In the genomic region with DNA sequence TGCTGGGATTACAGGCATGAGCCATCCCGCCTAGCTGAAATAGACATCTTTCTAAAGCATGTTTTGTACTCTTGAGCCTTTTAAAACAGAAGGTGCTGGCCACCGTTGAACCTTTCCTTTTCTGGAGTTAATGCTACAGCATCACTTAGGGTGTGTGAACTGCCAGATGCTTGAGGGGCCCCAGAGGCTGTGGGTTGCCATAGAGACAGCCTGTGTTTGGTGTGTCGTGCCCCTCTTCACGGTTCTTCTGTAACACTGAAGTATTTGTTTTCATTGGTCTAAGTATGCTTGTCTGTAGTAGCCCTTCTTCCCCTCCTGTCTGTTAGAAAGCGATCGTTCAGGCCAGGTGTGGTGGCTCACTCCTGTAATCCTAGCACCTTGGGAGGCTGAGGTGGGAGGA, we compare ENCODE assay signal across 11 cellular contexts. TPM values are rescaled to one million over a fixed set of nuclear protein-coding genes. Genes with fewer than 3 reads are reported as not detected.
DNase-seq lines count a peak whose midpoint lies in the region; ATAC-seq and TF ChIP-seq lines count a peak whose summit lies in the region.
"Had no signal": no experiment of that assay in that cellular context is flagged by ENCODE, and none has a peak within 500 bp of the region (broad histone marks: within the 10 kb centered on the region; RNA-seq: fewer than 3 reads in every experiment).

No MANE protein-coding gene starts in this region.

- no peak for TF ChIP-seq POLR2A in thyroid gland (IDR thresholded peaks at IDR 0.05)

- H3K4me3 ChIP-seq in hepatocyte (no peak overlapping the region), thyroid gland (replicated peaks in 1 of 3) (no peak overlapping the region)

- H3K79me2 ChIP-seq in hepatocyte, result peaks cover 25% of the 10 kb centered on the region

- WGBS in hepatocyte (ENCODE audit: low lambda C conversion rate, missing lambda C conversion rate), result 72% methylated on average over 6 of the region's 6 CpGs
- WGBS in thyroid gland, 2 donors, result 24 to 39% methylated on average over 4 to 6 of the region's 6 CpGs

- CTCF ChIA-PET in activated CD4-positive, alpha-beta memory T cell treated with anti-CD3 and anti-CD28 coated beads, Interleukin-2, amount 10 ng/mL, durations not matched to agents 7 days and 5 days (lab: Charles Lee), result interaction anchor here (0.9 to 1.6 kb wide), 4 partner anchors 10 to 62 kb away, joined by 4 to 7 read pairs (median 5); no protein-coding TSS in a partner anchor
- CTCF ChIA-PET in activated CD4-positive, alpha-beta memory T cell treated with anti-CD3 and anti-CD28 coated beads for 36 hours (lab: Charles Lee), result no interaction called here
- CTCF ChIA-PET in WTC11 (lab: Charles Lee), result interaction anchor here (1.2 to 1.9 kb wide), 2 partner anchors 9 to 15 kb away, joined by 3 to 6 read pairs; no protein-coding TSS in a partner anchor

- H3K36me3 ChIP-seq in hepatocyte (replicated peaks; ENCODE audit: insufficient read depth, low read depth), result no peaks in the 10 kb centered on the region
- peaks cover 26 to 27% of the 10 kb centered on the region in 2 donors for H3K36me3 ChIP-seq in thyroid gland

- peak overlapping the region; percentile 72 for H3K27ac Mint-ChIP-seq in activated CD4-positive, alpha-beta memory T cell treated with anti-CD3 and anti-CD28 coated beads, Interleukin-2, amount 10 ng/mL, durations not matched to agents 7 days and 5 days
- H3K27ac Mint-ChIP-seq in activated CD4-positive, alpha-beta memory T cell treated with anti-CD3 and anti-CD28 coated beads for 36 hours, result no peak overlapping the region
- H3K27ac Mint-ChIP-seq in WTC11, result no peak overlapping the region
- H3K27ac Mint-ChIP-seq: activated naive CD4-positive, alpha-beta T cell treated with anti-CD3 and anti-CD28 coated beads, Interleukin-2, amount 50 U/mL, for 24 hours; memory B cell had no signal

- no peaks in the 10 kb centered on the region for H3K9me3 Mint-ChIP-seq in activated CD4-positive, alpha-beta memory T cell treated with anti-CD3 and anti-CD28 coated beads, Interleukin-2, amount 10 ng/mL, durations not matched to agents 7 days and 5 days
- no peaks in the 10 kb centered on the region for H3K9me3 Mint-ChIP-seq in activated CD4-positive, alpha-beta memory T cell treated with anti-CD3 and anti-CD28 coated beads for 36 hours
- no peaks in the 10 kb centered on the region for H3K9me3 Mint-ChIP-seq in WTC11
- H3K9me3 Mint-ChIP-seq: activated naive CD4-positive, alpha-beta T cell treated with anti-CD3 and anti-CD28 coated beads, Interleukin-2, amount 50 U/mL, for 24 hours; memory B cell had no signal

- H3K9me3 ChIP-seq in hepatocyte (ENCODE audit: low read depth), result no peaks in the 10 kb centered on the region
- H3K9me3 ChIP-seq in thyroid gland, result no peaks in the 10 kb centered on the region

- ATAC-seq in WTC11 (no peak), GM19324 (IDR thresholded peaks at IDR 0.05; ENCODE audit: low FRiP score, unreplicated experiment) (no peak), GM19351 (IDR thresholded peaks at IDR 0.05; ENCODE audit: unreplicated experiment) (no peak)

- H4K20me1 ChIP-seq in hepatocyte (ENCODE audit: insufficient read depth, poor library complexity, severe bottlenecking), result no peaks in the 10 kb centered on the region

- intact Hi-C loops in activated CD4-positive, alpha-beta memory T cell treated with anti-CD3 and anti-CD28 coated beads for 36 hours (cut with micrococcal nuclease), result no loop called here
- intact Hi-C loops in thyroid gland (cut with DNase I), result no loop called here

- no peaks in the 10 kb centered on the region for H3K27me3 Mint-ChIP-seq in activated CD4-positive, alpha-beta memory T cell treated with anti-CD3 and anti-CD28 coated beads, Interleukin-2, amount 10 ng/mL, durations not matched to agents 7 days and 5 days
- H3K27me3 Mint-ChIP-seq in activated CD4-positive, alpha-beta memory T cell treated with anti-CD3 and anti-CD28 coated beads for 36 hours, result no peaks in the 10 kb centered on the region
- no peaks in the 10 kb centered on the region for H3K27me3 Mint-ChIP-seq in WTC11 (ENCODE audit: low read depth)
- H3K27me3 Mint-ChIP-seq: activated naive CD4-positive, alpha-beta T cell treated with anti-CD3 and anti-CD28 coated beads, Interleukin-2, amount 50 U/mL, for 24 hours; memory B cell had no signal

- no peak overlapping the region for H3K4me3 Mint-ChIP-seq in activated CD4-positive, alpha-beta memory T cell treated with anti-CD3 and anti-CD28 coated beads, Interleukin-2, amount 10 ng/mL, durations not matched to agents 7 days and 5 days
- H3K4me3 Mint-ChIP-seq in activated CD4-positive, alpha-beta memory T cell treated with anti-CD3 and anti-CD28 coated beads for 36 hours, result no peak overlapping the region
- no peak overlapping the region for H3K4me3 Mint-ChIP-seq in WTC11
- H3K4me3 Mint-ChIP-seq: activated naive CD4-positive, alpha-beta T cell treated with anti-CD3 and anti-CD28 coated beads, Interleukin-2, amount 50 U/mL, for 24 hours; memory B cell had no signal

- no peaks in the 10 kb centered on the region for H3K9me2 ChIP-seq in hepatocyte (replicated peaks; ENCODE audit: insufficient read depth)

- no peak for TF ChIP-seq CTCF in hepatocyte (IDR thresholded peaks at IDR 0.05; ENCODE audit: poor library complexity)
- TF ChIP-seq CTCF in thyroid gland (IDR thresholded peaks at IDR 0.05), result no peak
- TF ChIP-seq CTCF in WTC11 (IDR thresholded peaks at IDR 0.05), result no peak

- H2AFZ ChIP-seq in hepatocyte, result no peak overlapping the region

- H3K4me1 Mint-ChIP-seq in activated CD4-positive, alpha-beta memory T cell treated with anti-CD3 and anti-CD28 coated beads, Interleukin-2, amount 10 ng/mL, durations not matched to agents 7 days and 5 days, result peaks cover 41% of the 10 kb centered on the region
- peaks cover 26% of the 10 kb centered on the region for H3K4me1 Mint-ChIP-seq in activated CD4-positive, alpha-beta memory T cell treated with anti-CD3 and anti-CD28 coated beads for 36 hours (ENCODE audit: low read depth)
- peaks cover 11% of the 10 kb centered on the region for H3K4me1 Mint-ChIP-seq in WTC11
- H3K4me1 Mint-ChIP-seq: memory B cell had no signal

- H3K36me3 Mint-ChIP-seq in activated CD4-positive, alpha-beta memory T cell treated with anti-CD3 and anti-CD28 coated beads, Interleukin-2, amount 10 ng/mL, durations not matched to agents 7 days and 5 days (ENCODE audit: low read depth), result peaks cover 85% of the 10 kb centered on the region
- H3K36me3 Mint-ChIP-seq in activated CD4-positive, alpha-beta memory T cell treated with anti-CD3 and anti-CD28 coated beads for 36 hours, result no peaks in the 10 kb centered on the region
- peaks cover 45% of the 10 kb centered on the region for H3K36me3 Mint-ChIP-seq in WTC11
- H3K36me3 Mint-ChIP-seq: activated naive CD4-positive, alpha-beta T cell treated with anti-CD3 and anti-CD28 coated beads, Interleukin-2, amount 50 U/mL, for 24 hours; memory B cell had no signal

- no peaks in the 10 kb centered on the region for H3K27me3 ChIP-seq in hepatocyte
- H3K27me3 ChIP-seq in thyroid gland, result no peaks in the 10 kb centered on the region

- peak overlapping the region; percentile 9 for H3K27ac ChIP-seq in hepatocyte
- peak overlapping the region; percentile 37 to 83 (median 74) for H3K27ac ChIP-seq in thyroid gland

- POLR2A ChIA-PET in activated CD4-positive, alpha-beta memory T cell treated with anti-CD3 and anti-CD28 coated beads, Interleukin-2, amount 10 ng/mL, durations not matched to agents 7 days and 5 days (lab: Charles Lee), result interaction anchor here (1.0 to 3.1 kb wide), 4 partner anchors 12 to 47 kb away, joined by 4 to 29 read pairs (median 11); no protein-coding TSS in a partner anchor
- POLR2A ChIA-PET in activated CD4-positive, alpha-beta memory T cell treated with anti-CD3 and anti-CD28 coated beads for 36 hours (lab: Charles Lee), result interaction anchor here (1.1 kb wide), 1 partner anchor 21 kb away, joined by 3 read pairs; no protein-coding TSS in a partner anchor
- POLR2A ChIA-PET in WTC11 (lab: Charles Lee), result interaction anchor here (0.6 to 0.9 kb wide), 2 partner anchors 18 to 402 kb away, joined by 3 to 5 read pairs; no protein-coding TSS in a partner anchor

- H3K4me1 ChIP-seq in hepatocyte (ENCODE audit: insufficient read depth) (peaks cover 11% of the 10 kb centered on the region), thyroid gland (peaks cover 39 to 51% of the 10 kb centered on the region in 2 donors)

- DNase-seq in activated CD4-positive, alpha-beta memory T cell treated with anti-CD3 and anti-CD28 coated beads, Interleukin-2, amount 10 ng/mL, durations not matched to agents 7 days and 5 days, result no peak
- DNase-seq in activated CD4-positive, alpha-beta memory T cell treated with anti-CD3 and anti-CD28 coated beads for 36 hours, result no peak
- peak; percentile 98 for DNase-seq in NCI-H2171 treated with DMSO at 0.1 percent for 48 hours (lab: John Stamatoyannopoulos, UW)
- DNase-seq in hepatocyte (ENCODE audit: low spot score), result no peak
- peak; percentile 50 to 62 for DNase-seq in thyroid gland
- DNase-seq in WTC11 (ENCODE audit: low spot score), result no peak
- DNase-seq: NCI-H1694 treated with DMSO at 0.1 percent for 48 hours had no signal

- H3K4me2 ChIP-seq in hepatocyte, result no peak overlapping the region

TF ChIP-seq in WTC11, 78 proteins besides CTCF, POLR2A, EP300 and RAD21 (continues in another document):
- TF ChIP-seq, protein P1, sequence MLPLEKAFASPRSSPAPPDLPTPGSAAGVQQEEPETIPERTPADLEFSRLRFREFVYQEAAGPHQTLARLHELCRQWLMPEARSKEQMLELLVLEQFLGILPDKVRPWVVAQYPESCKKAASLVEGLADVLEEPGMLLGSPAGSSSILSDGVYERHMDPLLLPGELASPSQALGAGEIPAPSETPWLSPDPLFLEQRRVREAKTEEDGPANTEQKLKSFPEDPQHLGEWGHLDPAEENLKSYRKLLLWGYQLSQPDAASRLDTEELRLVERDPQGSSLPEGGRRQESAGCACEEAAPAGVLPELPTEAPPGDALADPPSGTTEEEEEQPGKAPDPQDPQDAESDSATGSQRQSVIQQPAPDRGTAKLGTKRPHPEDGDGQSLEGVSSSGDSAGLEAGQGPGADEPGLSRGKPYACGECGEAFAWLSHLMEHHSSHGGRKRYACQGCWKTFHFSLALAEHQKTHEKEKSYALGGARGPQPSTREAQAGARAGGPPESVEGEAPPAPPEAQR (CRISPR knock-in tag; IDR thresholded peaks at IDR 0.05), result no peak
- TF ChIP-seq ZBTB21 (CRISPR knock-in tag; IDR thresholded peaks at IDR 0.05; ENCODE audit: borderline replicate concordance), result no peak
- no peak for TF ChIP-seq JAZF1 (CRISPR knock-in tag; IDR thresholded peaks at IDR 0.05)

RNA-seq across cellular contexts. Expression of a gene that starts 30.8 kb away (rescaled TPM):
- 100 to 1,000 TPM; 126 to 133 TPM for total RNA-seq in activated CD4-positive, alpha-beta memory T cell treated with anti-CD3 and anti-CD28 coated beads, Interleukin-2, amount 10 ng/mL, durations not matched to agents 7 days and 5 days
- 10 to 100 TPM; 20.1 to 22.6 TPM for total RNA-seq in activated CD4-positive, alpha-beta memory T cell treated with anti-CD3 and anti-CD28 coated beads for 36 hours
- total RNA-seq in hepatocyte, result 41.8 and 54.2 TPM in 2 replicates
- 37.1 and 42.7 TPM in 2 replicates for polyA plus RNA-seq in hepatocyte
- 10 to 100 TPM; 41.0 to 83.0 (median 54.6) TPM for total RNA-seq in thyroid gland
- 70.6 to 75.3 TPM (median 71.8 TPM) in 3 replicates for total RNA-seq in WTC11 (2021)

Comparison
In these comparisons a context has a peak if more than half of its experiments do, and no peak if none do; other contexts are left out.
1. DNase-seq: peak in NCI-H2171 treated with DMSO at 0.1 percent for 48 hours (single experiment) and thyroid gland (2 of 2); none in activated CD4-positive, alpha-beta memory T cell treated with anti-CD3 and anti-CD28 coated beads, Interleukin-2, amount 10 ng/mL, durations not matched to agents 7 days and 5 days (single experiment), activated CD4-positive, alpha-beta memory T cell treated with anti-CD3 and anti-CD28 coated beads for 36 hours (single experiment), hepatocyte (single experiment) and WTC11 (single experiment).